18 cellular contexts compared by ENCODE assay signal in the genomic region with DNA sequence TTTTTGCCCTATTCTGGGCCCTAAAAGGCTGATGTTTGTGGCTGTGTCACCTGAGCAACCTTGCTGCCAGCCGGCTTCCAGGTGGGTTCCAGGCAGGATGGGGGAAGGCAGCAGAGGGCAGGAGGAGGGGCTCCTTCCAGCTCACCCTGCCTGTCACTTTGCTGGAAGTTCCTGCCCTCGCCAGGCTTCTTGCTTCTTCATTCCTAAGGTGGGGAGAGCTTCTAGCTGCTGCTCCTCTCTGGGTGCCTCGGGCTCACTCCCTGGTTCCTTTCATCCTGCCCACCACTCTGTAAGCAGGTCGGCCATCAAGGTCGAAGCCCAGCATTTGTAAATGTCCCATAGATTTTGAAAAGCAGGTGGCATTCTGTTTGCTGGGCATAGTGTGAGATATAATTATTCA.
DNase-seq lines count a peak whose midpoint lies in the region; ATAC-seq, FAIRE-seq and TF ChIP-seq lines count a peak whose summit lies in the region.
"Had no signal": no experiment of that assay in that cellular context is flagged by ENCODE, and none has a peak within 500 bp of the region (broad histone marks: within the 10 kb centered on the region; RNA-seq: fewer than 3 reads in every experiment).

No MANE protein-coding gene starts in this region.

- H2BK15ac ChIP-seq in neuronal stem cell (ENCODE audit: low read length), result peak overlapping the region; percentile 9

- H3K36me3 ChIP-seq in GM23338 (ENCODE audit: insufficient read depth) (no peaks in the 10 kb centered on the region), neuronal stem cell (replicated peaks in 1 of 2; ENCODE audit: control insufficient read depth in 2 of 2, insufficient read depth in 2 of 2, low read length in 2 of 2) (no peaks in the 10 kb centered on the region), HepG2 (replicated peaks in 1 of 2; ENCODE audit: control insufficient read depth in 1 of 2, insufficient read depth in 2 of 2, low read length in 2 of 2) (no peaks in the 10 kb centered on the region)

- H3K4me1 Mint-ChIP-seq in GM23338 (peaks cover 9% of the 10 kb centered on the region), chondrocyte (ENCODE audit: low read depth) (peaks cover 6% of the 10 kb centered on the region)

- no peaks in the 10 kb centered on the region for H4K20me1 ChIP-seq in GM23338 (replicated peaks; ENCODE audit: insufficient read depth)
- H4K20me1 ChIP-seq in HepG2 (ENCODE audit: insufficient read depth, low read length), result no peaks in the 10 kb centered on the region

- peak; percentile 93 for DNase-seq in GM23338 (ENCODE audit: low spot score)
- peak; percentile 26 for DNase-seq in ecto neural progenitor cell (ENCODE audit: low spot score)
- DNase-seq in iPS-NIHi11 (ENCODE audit: low spot score), result peak; percentile 68
- no peak for DNase-seq in neuronal stem cell (ENCODE audit: low spot score)
- no peak for DNase-seq in chondrocyte (ENCODE audit: low spot score)
- DNase-seq in NCI-H446 (lab: John Stamatoyannopoulos, UW), result no peak
- no peak for DNase-seq in HepG2 (ENCODE audit: low spot score)
- no peak for DNase-seq in nucleus accumbens (lab: John Stamatoyannopoulos, UW)
- DNase-seq: Caco-2; CD4-positive, alpha-beta T cell; GDM1; KG1; NCI-H1105 treated with DMSO at 0.1 percent for 48 hours; NCI-H1694; NCI-H524; NCI-H82; SHP77 had no signal

- H3K79me1 ChIP-seq in neuronal stem cell (ENCODE audit: low read depth, low read length), result no peaks in the 10 kb centered on the region

- TF ChIP-seq POLR2A in HepG2 (IDR thresholded peaks at IDR 0.05; ENCODE audit: insufficient read depth in 1 of 2, low read depth in 2 of 2, low read length in 2 of 2), result no peak

- no peak for TF ChIP-seq RAD21 in HepG2 (CRISPR knock-in tag; IDR thresholded peaks at IDR 0.05)

- no peak overlapping the region for H4K91ac ChIP-seq in neuronal stem cell (ENCODE audit: low read depth, low read length, poor library complexity)

- H3K27me3 Mint-ChIP-seq in GM23338 (ENCODE audit: insufficient read depth, low read depth, poor library complexity), result peaks cover 2% of the 10 kb centered on the region
- H3K27me3 Mint-ChIP-seq in chondrocyte (ENCODE audit: low read depth), result peaks cover 12% of the 10 kb centered on the region

- TF ChIP-seq EP300 in HepG2 (IDR thresholded peaks at IDR 0.05; ENCODE audit: low read depth in 2 of 2, low read length in 2 of 2) (no peak), HepG2 (CRISPR knock-in tag; IDR thresholded peaks at IDR 0.05; ENCODE audit: borderline replicate concordance) (no peak)

- H3K27ac Mint-ChIP-seq in GM23338, result no peak overlapping the region
- H3K27ac Mint-ChIP-seq in chondrocyte (ENCODE audit: unreplicated experiment), result no peak overlapping the region
- H3K27ac Mint-ChIP-seq: CD4-positive, alpha-beta T cell had no signal

- peaks cover 7% of the 10 kb centered on the region for H3K4me1 ChIP-seq in GM23338 (ENCODE audit: insufficient read depth)
- H3K4me1 ChIP-seq in neuronal stem cell (ENCODE audit: control insufficient read depth in 2 of 2, insufficient read depth in 1 of 2, low read depth in 1 of 2, low read length in 2 of 2), result peaks cover 0 to 5% of the 10 kb centered on the region in 2 donors
- no peaks in the 10 kb centered on the region for H3K4me1 ChIP-seq in HepG2 (ENCODE audit: insufficient read depth, low read length)
- H3K4me1 ChIP-seq: Caco-2 had no signal

- no peaks in the 10 kb centered on the region for H3K27me3 ChIP-seq in GM23338 (ENCODE audit: insufficient read depth)
- no peaks in the 10 kb centered on the region for H3K27me3 ChIP-seq in neuronal stem cell (ENCODE audit: control insufficient read depth in 3 of 3, insufficient read depth in 3 of 3, low read depth in 1 of 3, low read length in 3 of 3)
- peaks cover 0 to 13% of the 10 kb centered on the region in 2 experiments; a peak in 1 of 5 replicates for H3K27me3 ChIP-seq in HepG2 (ENCODE audit: control insufficient read depth in 1 of 2, insufficient read depth in 2 of 2, low read length in 2 of 2)

- TF ChIP-seq CTCF in GM23338 (conservative IDR thresholded peaks at IDR 0.05; ENCODE audit: low read depth in 2 of 2) (no peak), chondrocyte (IDR thresholded peaks at IDR 0.05) (no peak), HepG2 (CRISPR knock-in tag; IDR thresholded peaks at IDR 0.05) (no peak)

- no peaks in the 10 kb centered on the region for H3K9me3 ChIP-seq in neuronal stem cell (replicated peaks in 1 of 2; ENCODE audit: control insufficient read depth in 2 of 2, insufficient read depth in 1 of 2, low read depth in 1 of 2, low read length in 2 of 2)
- no peaks in the 10 kb centered on the region for H3K9me3 ChIP-seq in HepG2 (ENCODE audit: low read length)
- H3K9me3 ChIP-seq: Caco-2 had no signal

- peak overlapping the region; percentile 54 for H2BK120ac ChIP-seq in neuronal stem cell (ENCODE audit: low read depth, low read length)

- no peak overlapping the region for H4K8ac ChIP-seq in neuronal stem cell (ENCODE audit: low read depth, low read length)

- intact Hi-C loops in HepG2 (cut with micrococcal nuclease; ENCODE audit: unreplicated experiment), result no loop called here

- H3K23ac ChIP-seq in neuronal stem cell (ENCODE audit: low read depth, low read length, poor library complexity), result no peak overlapping the region

- H3K9ac ChIP-seq in neuronal stem cell (ENCODE audit: low read depth, low read length, poor library complexity) (no peak overlapping the region), HepG2 (ENCODE audit: insufficient read depth, low read depth, low read length) (no peak overlapping the region)

- POLR2A ChIA-PET in HepG2 (lab: Yijun Ruan, JAX), result no interaction called here

- H3F3A ChIP-seq in GM23338 (replicated peaks; ENCODE audit: low read depth), result no peaks in the 10 kb centered on the region

- no peak overlapping the region for H3K4me3 Mint-ChIP-seq in GM23338
- no peak overlapping the region for H3K4me3 Mint-ChIP-seq in chondrocyte (ENCODE audit: unreplicated experiment)
- H3K4me3 Mint-ChIP-seq: CD4-positive, alpha-beta T cell had no signal

- WGBS in neuronal stem cell (ENCODE audit: extremely low coverage in 2 of 2, insufficient read length in 2 of 2, insufficient replicate concordance in 1 of 2), 2 donors, result no CpG with 5 or more reads among the region's 5 CpGs
- WGBS in HepG2 (ENCODE audit: low lambda C conversion rate), result 12% methylated on average over 5 of the region's 5 CpGs

- no peak overlapping the region for H2BK5ac ChIP-seq in neuronal stem cell (ENCODE audit: low read length)

- no peaks in the 10 kb centered on the region for H3K9me3 Mint-ChIP-seq in GM23338
- H3K9me3 Mint-ChIP-seq in chondrocyte (ENCODE audit: low read depth), result no peaks in the 10 kb centered on the region
- H3K9me3 Mint-ChIP-seq: CD4-positive, alpha-beta T cell had no signal

- no peak overlapping the region for H2BK12ac ChIP-seq in neuronal stem cell (ENCODE audit: low read length)

- H2AK5ac ChIP-seq in neuronal stem cell (ENCODE audit: low read depth, low read length), result peak overlapping the region; percentile 40

- peak; percentile 100 for ATAC-seq in GM23338
- no peak for ATAC-seq in HepG2

- no peak overlapping the region for H2AFZ ChIP-seq in GM23338
- H2AFZ ChIP-seq in neuronal stem cell (ENCODE audit: low read length), result no peak overlapping the region
- H2AFZ ChIP-seq in HepG2 (ENCODE audit: low read length), result no peak overlapping the region

- no TSS peak for BruUV-seq in HepG2 (replicated peaks; lab: Mats Ljungman, UMichigan)

- H3K36me3 Mint-ChIP-seq in GM23338 (ENCODE audit: low read depth) (no peaks in the 10 kb centered on the region), chondrocyte (ENCODE audit: low read depth) (peaks cover 5% of the 10 kb centered on the region)

- no peak for FAIRE-seq in HepG2 (lab: Jason Lieb, UNC)
- FAIRE-seq: A204.1 had no signal

- H3K9me2 ChIP-seq in GM23338 (ENCODE audit: insufficient read depth), result peaks cover 16% of the 10 kb centered on the region

- H3K4me3 ChIP-seq in GM23338, result no peak overlapping the region
- no peak overlapping the region for H3K4me3 ChIP-seq in neuronal stem cell (ENCODE audit: low read length in 2 of 2)
- no peak overlapping the region for H3K4me3 ChIP-seq in HepG2 (replicated peaks in 1 of 3; ENCODE audit: insufficient read depth in 1 of 3, low read depth in 2 of 3, low read length in 3 of 3)

- no peak overlapping the region for H3K27ac ChIP-seq in GM23338 (ENCODE audit: low read depth)
- no peak overlapping the region for H3K27ac ChIP-seq in neuronal stem cell (replicated peaks; ENCODE audit: low read length)
- H3K27ac ChIP-seq in HepG2 (ENCODE audit: extremely low read length, insufficient read depth, low read length), result no peak overlapping the region

- in situ Hi-C loops in HepG2 (cut with HindIII; ENCODE audit: extremely low pct_ligation_motif_present, low pct_unique_long_range_greater_than_20kb), result no loop called here

- H3K14ac ChIP-seq in neuronal stem cell (ENCODE audit: low read length), result no peak overlapping the region

- CTCF ChIA-PET in HepG2 (lab: Yijun Ruan, JAX; ENCODE audit: low intra/inter-chr PET ratio, low total read pairs), result no interaction called here

- H3K4ac ChIP-seq in neuronal stem cell (ENCODE audit: low read length), result no peak overlapping the region

- H3K79me2 ChIP-seq in GM23338 (replicated peaks; ENCODE audit: insufficient read depth) (no peaks in the 10 kb centered on the region), HepG2 (ENCODE audit: insufficient read depth, low read length) (no peaks in the 10 kb centered on the region)

- peak overlapping the region; percentile 74 for H3K18ac ChIP-seq in neuronal stem cell (ENCODE audit: low read length)

- H3K4me2 ChIP-seq in GM23338 (no peak overlapping the region), neuronal stem cell (ENCODE audit: insufficient read depth, low read length, poor library complexity, severe bottlenecking) (no peak overlapping the region), HepG2 (ENCODE audit: low read depth, low read length) (no peak overlapping the region)

TF ChIP-seq in GM23338, 12 proteins besides CTCF, POLR2A, EP300 and RAD21 (continues in another document):
- TF ChIP-seq EZH2phosphoT487 (IDR thresholded peaks at IDR 0.05; ENCODE audit: unreplicated experiment) (no peak), ZNF114 (CRISPR knock-in tag; IDR thresholded peaks at IDR 0.05) (no peak), EZH2 (IDR thresholded peaks at IDR 0.05; ENCODE audit: low read depth, unreplicated experiment) (no peak)

Comparison
In these comparisons a context has a peak if more than half of its experiments do, and no peak if none do; other contexts are left out.
1. DNase-seq: peak in GM23338 (single experiment), ecto neural progenitor cell (single experiment) and iPS-NIHi11 (single experiment); none in neuronal stem cell (single experiment), chondrocyte (single experiment), NCI-H446 (0 of 2), HepG2 (single experiment) and nucleus accumbens (0 of 56).